Comparison of ENCODE assay signal across 8 cellular contexts in genomic region chrX:56564921-56565861, GRCh38. TPM values are rescaled to one million over a fixed set of nuclear protein-coding genes. Genes with fewer than 3 reads are reported as not detected.
DNase-seq lines count a peak whose midpoint lies in the region; ATAC-seq and TF ChIP-seq lines count a peak whose summit lies in the region.

No MANE protein-coding gene starts in this region.

- no peak for TF ChIP-seq CTCF in WTC11 (IDR thresholded peaks at IDR 0.05)

- peaks cover 19% of the 10 kb centered on the region for H3K4me1 Mint-ChIP-seq in WTC11

- H3K27me3 ChIP-seq in ACC112 (ENCODE audit: insufficient read depth, low read length): no peaks in the 10 kb centered on the region

- H3K79me2 ChIP-seq in ACC112 (ENCODE audit: control insufficient read depth, insufficient read depth, low read length, unreplicated experiment): peaks cover 50% of the 10 kb centered on the region

- no peaks in the 10 kb centered on the region for H3K36me3 Mint-ChIP-seq in WTC11

- H3K36me3 ChIP-seq in ACC112 (ENCODE audit: insufficient read depth, low read length): no peaks in the 10 kb centered on the region

- POLR2A ChIA-PET in WTC11 (lab: Charles Lee): no interaction called here

- H3K27me3 Mint-ChIP-seq in WTC11 (ENCODE audit: low read depth): no peaks in the 10 kb centered on the region

- H3K27ac Mint-ChIP-seq in WTC11: no peak overlapping the region

- H3K4me3 ChIP-seq in ACC112 (ENCODE audit: low read depth, low read length): peak overlapping the region; percentile 77

- peak; percentile 11 for ATAC-seq in GM19467 (IDR thresholded peaks at IDR 0.05; ENCODE audit: unreplicated experiment)
- no peak for ATAC-seq in WTC11
- ATAC-seq in HG02840 (IDR thresholded peaks at IDR 0.05; ENCODE audit: low FRiP score, unreplicated experiment): no peak

- peak overlapping the region; percentile 84 for H3K4me3 Mint-ChIP-seq in WTC11

- no peak overlapping the region for H2AFZ ChIP-seq in ACC112 (ENCODE audit: low read length, unreplicated experiment)

- H3K4me1 ChIP-seq in ACC112 (ENCODE audit: control insufficient read depth, insufficient read depth, low read length, unreplicated experiment): peaks cover 5% of the 10 kb centered on the region

- CTCF ChIA-PET in WTC11 (lab: Charles Lee): no interaction called here

- no peak for DNase-seq in WTC11 (ENCODE audit: low spot score)
- peak; percentile 4 for DNase-seq in germinal center (ENCODE audit: low spot score)
- DNase-seq in putamen (ENCODE audit: low spot score): peak; percentile 12
- DNase-seq in NCI-H446 treated with DMSO at 0.1 percent for 48 hours (lab: John Stamatoyannopoulos, UW): no peak
- no peak for DNase-seq in NCI-H345 (lab: John Stamatoyannopoulos, UW)

- H3K27ac ChIP-seq in ACC112 (ENCODE audit: low read depth, low read length): no peak overlapping the region

- H3K9me3 Mint-ChIP-seq in WTC11: no peaks in the 10 kb centered on the region

TF ChIP-seq in WTC11, 78 proteins besides CTCF, POLR2A, EP300 and RAD21:
- TF ChIP-seq ZNF416 (CRISPR knock-in tag; IDR thresholded peaks at IDR 0.05) (no peak), EMX1 (CRISPR knock-in tag; IDR thresholded peaks at IDR 0.05) (no peak), ATF1 (CRISPR knock-in tag; IDR thresholded peaks at IDR 0.05) (no peak), ZNF425 (CRISPR knock-in tag; conservative IDR thresholded peaks at IDR 0.05) (no peak), ZNF263 (CRISPR knock-in tag; IDR thresholded peaks at IDR 0.05; ENCODE audit: low read depth) (no peak), NR2C2 (CRISPR knock-in tag; IDR thresholded peaks at IDR 0.05) (no peak), CREM (CRISPR knock-in tag; IDR thresholded peaks at IDR 0.05) (no peak), TCF7 (CRISPR knock-in tag; IDR thresholded peaks at IDR 0.05; ENCODE audit: low read depth) (no peak), ARID4B (CRISPR knock-in tag; IDR thresholded peaks at IDR 0.05; ENCODE audit: borderline replicate concordance) (no peak), SOX15 (CRISPR knock-in tag; IDR thresholded peaks at IDR 0.05) (no peak), IRF2 (CRISPR knock-in tag; IDR thresholded peaks at IDR 0.05; ENCODE audit: borderline replicate concordance, low read depth) (no peak), JUN (CRISPR knock-in tag; IDR thresholded peaks at IDR 0.05) (no peak), ZNF219 (CRISPR knock-in tag; IDR thresholded peaks at IDR 0.05; ENCODE audit: borderline replicate concordance) (no peak), ETV6 (CRISPR knock-in tag; IDR thresholded peaks at IDR 0.05) (no peak), GRHL2 (CRISPR knock-in tag; IDR thresholded peaks at IDR 0.05; ENCODE audit: insufficient replicate concordance, severe bottlenecking) (no peak), GABPB1 (CRISPR knock-in tag; IDR thresholded peaks at IDR 0.05) (no peak), ERG (CRISPR knock-in tag; IDR thresholded peaks at IDR 0.05) (no peak)

RNA-seq across cellular contexts. Expression of gene UBQLN2, which starts 1.8 kb away (rescaled TPM):
- total RNA-seq in WTC11 (2021): 28.3 to 28.7 TPM (median 28.4 TPM) in 3 replicates

Comparison
In these comparisons a context has a peak if more than half of its experiments do, and no peak if none do; other contexts are left out.
1. DNase-seq: peak in germinal center (single experiment) and putamen (single experiment); none in WTC11 (single experiment), NCI-H446 treated with DMSO at 0.1 percent for 48 hours (single experiment) and NCI-H345 (single experiment).